ENCODE assay signal across 10 cellular contexts in the genomic region with DNA sequence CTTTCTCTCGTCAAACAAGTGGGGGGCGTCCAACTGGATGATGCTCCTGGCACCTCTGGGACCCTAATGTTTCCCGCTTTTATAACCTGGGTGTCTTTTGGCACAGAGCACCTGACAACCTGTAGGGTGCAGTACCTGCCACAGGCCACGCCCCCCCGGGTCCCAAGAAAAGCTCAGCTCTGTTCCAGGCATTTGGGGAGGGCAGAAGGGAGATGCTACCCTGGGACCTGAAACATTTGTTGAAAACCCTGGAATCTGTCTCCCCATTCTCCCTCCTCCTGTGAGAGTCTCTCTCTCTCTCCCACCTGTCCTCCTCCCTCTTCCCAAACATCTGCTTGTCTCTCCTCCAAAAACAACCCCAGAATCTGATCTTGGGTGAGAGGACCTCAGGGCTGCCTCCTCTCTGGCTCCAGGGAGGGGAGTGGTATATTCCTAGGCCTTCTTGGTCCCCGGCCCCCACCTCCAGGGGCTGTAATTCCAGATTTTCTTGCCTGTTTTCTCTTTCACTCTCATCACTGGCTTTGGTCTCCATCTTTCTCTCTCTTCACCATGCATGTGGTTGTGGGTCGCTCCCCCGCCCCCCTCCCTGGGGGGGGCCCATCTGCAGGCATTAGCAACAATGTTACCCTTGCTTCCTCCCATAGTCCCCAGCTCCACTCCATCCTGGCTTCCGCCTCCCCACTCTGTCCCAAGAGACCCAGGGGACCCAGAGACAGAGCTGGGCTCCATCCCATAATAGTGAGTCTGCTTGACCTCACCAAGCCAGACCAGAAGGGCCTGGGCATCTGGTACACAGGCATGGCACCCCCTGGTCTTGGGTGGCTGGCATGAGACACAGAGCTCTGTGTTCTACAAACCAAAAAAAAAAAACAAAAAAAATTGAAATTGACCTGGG. TPM values are rescaled to one million over a fixed set of nuclear protein-coding genes. Genes with fewer than 3 reads are reported as not detected.
DNase-seq lines count a peak whose midpoint lies in the region; ATAC-seq and TF ChIP-seq lines count a peak whose summit lies in the region.
"Had no signal": no experiment of that assay in that cellular context is flagged by ENCODE, and none has a peak within 500 bp of the region (broad histone marks: within the 10 kb centered on the region; RNA-seq: fewer than 3 reads in every experiment).

No MANE protein-coding gene starts in this region.

- H3K4me3 ChIP-seq in OCI-LY7 (ENCODE audit: low read depth, low read length, poor library complexity, severe bottlenecking) = peak overlapping the region; percentile 8

- no peaks in the 10 kb centered on the region; the same call in 1 of the 2 replicates for H3K79me2 ChIP-seq in OCI-LY7 (ENCODE audit: insufficient read depth, low read depth, low read length)

- H3K4me2 ChIP-seq in OCI-LY7 (ENCODE audit: low read length) = peak overlapping the region; percentile 82

- H4K20me1 ChIP-seq in OCI-LY7 (ENCODE audit: insufficient read depth, low read length) = 0 out of 2 replicates have a peak, but pooled peaks cover 11% of the 10 kb centered on the region

- H3K36me3 ChIP-seq in OCI-LY7 (ENCODE audit: insufficient read depth, low read length) = no peaks in the 10 kb centered on the region

- H3K4me1 Mint-ChIP-seq in stimulated activated memory B cell treated with anti-CD40 and anti-IgM and Interleukin-4, amounts not matched to agents 10 μg/mL and 1 μg/mL and 100 μg/mL, for 72 hours = peaks cover 35% of the 10 kb centered on the region

- H3K27ac ChIP-seq in OCI-LY7 (ENCODE audit: low read depth, low read length, poor library complexity, severe bottlenecking) (peak overlapping the region; percentile 29), foreskin keratinocyte (no peak overlapping the region)

- POLR2A ChIA-PET in OCI-LY7 (lab: Charles Lee) = interaction anchor here (0.5 to 1.2 kb wide), 6 partner anchors 14 to 348 kb away, joined by 3 read pairs; no protein-coding TSS in a partner anchor

- peak; percentile 44 for TF ChIP-seq CTCF in OCI-LY7 (conservative IDR thresholded peaks at IDR 0.05; ENCODE audit: low read length)
- TF ChIP-seq CTCF in foreskin keratinocyte (conservative IDR thresholded peaks at IDR 0.05) = peak; percentile 40

- CTCF ChIA-PET in OCI-LY7 (lab: Charles Lee; ENCODE audit: unreplicated experiment) = interaction anchor here (1.1 kb wide), 1 partner anchor 184 kb away, joined by 7 read pairs; no protein-coding TSS in a partner anchor

- no peak overlapping the region for H3K4me3 Mint-ChIP-seq in stimulated activated memory B cell treated with anti-CD40 and anti-IgM and Interleukin-4, amounts not matched to agents 10 μg/mL and 1 μg/mL and 100 μg/mL, for 72 hours

- H3K27ac Mint-ChIP-seq in stimulated activated memory B cell treated with anti-CD40 and anti-IgM and Interleukin-4, amounts not matched to agents 10 μg/mL and 1 μg/mL and 100 μg/mL, for 72 hours = peak overlapping the region; percentile 80

- ATAC-seq in foreskin keratinocyte = peak; percentile 7
- ATAC-seq in stimulated activated memory B cell treated with anti-CD40 and anti-IgM and Interleukin-4, amounts not matched to agents 10 μg/mL and 1 μg/mL and 100 μg/mL, for 72 hours = no peak
- no peak for ATAC-seq in GM18498 (IDR thresholded peaks at IDR 0.05; ENCODE audit: unreplicated experiment)

- H3K4me1 ChIP-seq in OCI-LY7 (ENCODE audit: insufficient read depth, low read length, poor library complexity, severe bottlenecking) = peaks cover 71% of the 10 kb centered on the region
- H3K4me1 ChIP-seq in foreskin keratinocyte = peaks cover 15% of the 10 kb centered on the region

- no peaks in the 10 kb centered on the region for H3K36me3 Mint-ChIP-seq in stimulated activated memory B cell treated with anti-CD40 and anti-IgM and Interleukin-4, amounts not matched to agents 10 μg/mL and 1 μg/mL and 100 μg/mL, for 72 hours

- H3K27me3 ChIP-seq in foreskin keratinocyte = no peaks in the 10 kb centered on the region

- no peak overlapping the region for H2AFZ ChIP-seq in OCI-LY7 (ENCODE audit: low read length)

- no TSS peak for BruUV-seq in OCI-LY7 (replicated peaks; lab: Mats Ljungman, UMichigan)

- DNase-seq in NCI-H345 (lab: John Stamatoyannopoulos, UW) (peak; percentile 51), NCI-H345 treated with DMSO at 0.1 percent for 48 hours (lab: John Stamatoyannopoulos, UW; ENCODE audit: unreplicated experiment) (no peak), OCI-LY7 (ENCODE audit: low spot score) (no peak), foreskin keratinocyte (no peak), AML-193 (lab: John Stamatoyannopoulos, UW) (no peak)
- DNase-seq in stimulated activated CD4-positive, alpha-beta T cell treated with anti-CD3 and anti-CD28 coated beads, Interleukin-2, amount 100 ng/mL, for 24 hours = no peak

- intact Hi-C loops in OCI-LY7 (cut with micrococcal nuclease; ENCODE audit: unreplicated experiment) = loop anchor here (5.0 kb wide), 1 partner anchor 183 kb away; no protein-coding TSS in a partner anchor

- H3K9me2 ChIP-seq in OCI-LY7 (ENCODE audit: insufficient read depth, low read length) = no peaks in the 10 kb centered on the region

- H3K27me3 Mint-ChIP-seq in stimulated activated memory B cell treated with anti-CD40 and anti-IgM and Interleukin-4, amounts not matched to agents 10 μg/mL and 1 μg/mL and 100 μg/mL, for 72 hours = no peaks in the 10 kb centered on the region

- H3K9me3 ChIP-seq in OCI-LY7 (ENCODE audit: low read length) = no peaks in the 10 kb centered on the region

- H3K9me3 Mint-ChIP-seq in stimulated activated memory B cell treated with anti-CD40 and anti-IgM and Interleukin-4, amounts not matched to agents 10 μg/mL and 1 μg/mL and 100 μg/mL, for 72 hours = no peaks in the 10 kb centered on the region

RNA-seq across cellular contexts. Expression of gene AHDC1, which starts 4.1 kb away (rescaled TPM):
- 5.5 and 6.5 TPM in 2 replicates for total RNA-seq in OCI-LY7 (2014; rRNA removed; shearing (Covaris generic))
- total RNA-seq in OCI-LY7 (2022) = 8.4 and 13.8 TPM in 2 replicates
- total RNA-seq in foreskin keratinocyte = 12.1 and 14.8 TPM in 2 replicates
- polyA plus RNA-seq in foreskin keratinocyte = 4.0 and 5.4 TPM in 2 replicates

RNA-seq across cellular contexts. Expression of gene FGR, which starts 35.1 kb away (rescaled TPM):
- total RNA-seq in OCI-LY7 (2014; rRNA removed; shearing (Covaris generic)) = 2.2 and 4.1 TPM in 2 replicates
- total RNA-seq in OCI-LY7 (2022) = 0.98 and 1.2 TPM in 2 replicates
- not detected in 2 replicates for total RNA-seq in foreskin keratinocyte
- polyA plus RNA-seq in foreskin keratinocyte = 0.02 TPM in 1 of 2 replicates, not detected in the other
- total RNA-seq: endothelial cell of umbilical vein had no signal
- polyA plus RNA-seq: BJ had no signal
